8 cellular contexts compared by ENCODE assay signal in genomic region chr20:844473-845225, GRCh38. TPM values are rescaled to one million over a fixed set of nuclear protein-coding genes. Genes with fewer than 3 reads are reported as not detected.
A peak's percentile ranks its signal among the peaks of the same experiment; 100 is the strongest.
DNase-seq lines count a peak whose midpoint lies in the region; ATAC-seq and FAIRE-seq lines count a peak whose summit lies in the region.

No MANE protein-coding gene starts in this region.

- FAIRE-seq in frontal cortex (lab: Jason Lieb, UNC), result no peak

- peak; percentile 88 for DNase-seq in DMS153 treated with DMSO at 0.1 percent for 48 hours (lab: John Stamatoyannopoulos, UW; ENCODE audit: unreplicated experiment)
- DNase-seq in Kasumi-1 (lab: John Stamatoyannopoulos, UW), result peak; percentile 86 to 89
- DNase-seq in SHP77 treated with DMSO at 0.1 percent for 48 hours (lab: John Stamatoyannopoulos, UW), result peak; percentile 92
- peak; percentile 86 for DNase-seq in activated gamma-delta T cell treated with anti-CD3 and anti-CD28 coated beads, Interleukin-2, amount 50 U/mL, for 16 hours (ENCODE audit: low read depth)
- DNase-seq in frontal cortex (ENCODE audit: low spot score in 2 of 2), result peak; percentile 92 to 97
- DNase-seq in non-pigmented ciliary epithelial cell (ENCODE audit: low read depth), result peak; percentile 75
- DNase-seq in stromal cell of bone marrow (ENCODE audit: low read depth), result peak; percentile 76

- peak; percentile 92 for ATAC-seq in GM21723 (IDR thresholded peaks at IDR 0.05; ENCODE audit: unreplicated experiment)

RNA-seq across cellular contexts. Expression of gene FAM110A, which starts 11.1 kb away (rescaled TPM):
- 8.6 TPM for total RNA-seq in frontal cortex

Comparison
In these comparisons a context has a peak if more than half of its experiments do, and no peak if none do; other contexts are left out.
1. Peak in every context shown above with its lines: DNase-seq and ATAC-seq.